ENCODE assay signal across 10 cellular contexts in the genomic region with DNA sequence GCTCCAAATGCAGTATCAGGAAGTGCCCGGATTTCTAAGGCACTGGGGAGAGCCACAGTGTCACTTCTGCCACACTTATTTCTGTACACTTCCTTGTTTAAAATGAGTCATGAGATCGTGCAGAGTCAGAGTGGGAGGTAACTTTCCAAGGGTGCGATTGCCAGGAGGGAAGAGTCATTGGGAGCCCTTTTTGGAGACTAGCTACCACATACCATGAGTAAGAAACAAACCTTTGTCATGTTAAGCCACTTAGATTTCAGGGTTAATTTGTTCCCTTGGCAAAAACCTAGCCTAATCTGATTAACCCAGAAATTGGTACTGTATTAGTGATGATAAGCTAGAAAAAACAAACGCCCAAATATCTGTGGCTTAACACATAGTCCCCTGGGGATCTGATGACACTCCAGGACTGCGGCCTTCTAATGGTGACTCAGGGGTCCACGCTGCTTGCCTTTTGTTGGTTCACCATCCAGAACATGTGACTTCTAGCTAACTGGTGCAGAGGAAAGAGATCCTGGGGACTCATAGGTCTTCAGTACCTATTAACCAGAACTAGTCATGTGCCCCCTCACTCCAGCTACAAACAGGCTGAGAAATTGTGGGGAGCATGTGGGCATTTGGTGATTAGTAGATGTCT. TPM values are rescaled to one million over a fixed set of nuclear protein-coding genes. Genes with fewer than 3 reads are reported as not detected.
DNase-seq lines count a peak whose midpoint lies in the region; ATAC-seq and TF ChIP-seq lines count a peak whose summit lies in the region.
"Had no signal": no experiment of that assay in that cellular context is flagged by ENCODE, and none has a peak within 500 bp of the region (broad histone marks: within the 10 kb centered on the region; RNA-seq: fewer than 3 reads in every experiment).

No MANE protein-coding gene starts in this region.

- H3K36me3 ChIP-seq in PC-9 (ENCODE audit: low read depth) (no peaks in the 10 kb centered on the region), upper lobe of right lung (no peaks in the 10 kb centered on the region)

- H3K9me3 Mint-ChIP-seq in WTC11 = peaks cover 13% of the 10 kb centered on the region
- H3K9me3 Mint-ChIP-seq: activated CD4-positive, alpha-beta T cell treated with anti-CD3 and anti-CD28 coated beads, Interleukin-2, amount 10 ng/mL, durations not matched to agents 24 days and 14 days had no signal

- ATAC-seq in upper lobe of right lung (peak; percentile 96), WTC11 (no peak; the same call in 1 of the 2 replicates)

- TSS peak; percentile 89 for BruUV-seq in PC-9 (replicated peaks; lab: Mats Ljungman, UMichigan)

- H3K27ac ChIP-seq in PC-9 = peak overlapping the region; percentile 97
- no peak overlapping the region for H3K27ac ChIP-seq in upper lobe of right lung
- H3K27ac ChIP-seq: 22Rv1 had no signal

- peaks cover 39% of the 10 kb centered on the region for H3K4me1 ChIP-seq in PC-9 (replicated peaks; ENCODE audit: insufficient read depth)
- H3K4me1 ChIP-seq in upper lobe of right lung = no peaks in the 10 kb centered on the region

- H3K4me3 Mint-ChIP-seq in WTC11 = no peak overlapping the region
- H3K4me3 Mint-ChIP-seq: activated CD4-positive, alpha-beta T cell treated with anti-CD3 and anti-CD28 coated beads, Interleukin-2, amount 10 ng/mL, durations not matched to agents 24 days and 14 days had no signal

- DNase-seq in DMS153 (lab: John Stamatoyannopoulos, UW) = peak; percentile 65
- DNase-seq in DMS153 treated with DMSO at 0.1 percent for 48 hours (lab: John Stamatoyannopoulos, UW; ENCODE audit: unreplicated experiment) = no peak
- peak; percentile 76 to 97 for DNase-seq in PC-9
- peak; percentile 87 to 91 for DNase-seq in foreskin fibroblast
- no peak for DNase-seq in upper lobe of right lung
- DNase-seq in activated naive CD4-positive, alpha-beta T cell (lab: John Stamatoyannopoulos, UW) = no peak
- no peak for DNase-seq in GM20000 (ENCODE audit: low spot score)
- no peak for DNase-seq in WTC11 (ENCODE audit: low spot score)
- DNase-seq: activated CD4-positive, alpha-beta T cell treated with anti-CD3 and anti-CD28 coated beads, Interleukin-2, amount 10 ng/mL, durations not matched to agents 24 days and 14 days had no signal

- no peaks in the 10 kb centered on the region; the same call in 1 of the 2 replicates for H3K27me3 Mint-ChIP-seq in WTC11 (ENCODE audit: low read depth)
- H3K27me3 Mint-ChIP-seq: activated CD4-positive, alpha-beta T cell treated with anti-CD3 and anti-CD28 coated beads, Interleukin-2, amount 10 ng/mL, durations not matched to agents 24 days and 14 days had no signal

- no peak for TF ChIP-seq CTCF in PC-9 (conservative IDR thresholded peaks at IDR 0.05)
- no peak for TF ChIP-seq CTCF in foreskin fibroblast (IDR thresholded peaks at IDR 0.05; ENCODE audit: low read depth, low read length)
- TF ChIP-seq CTCF in upper lobe of right lung (IDR thresholded peaks at IDR 0.05) = no peak
- no peak for TF ChIP-seq CTCF in GM20000 (IDR thresholded peaks at IDR 0.05; ENCODE audit: extremely low read depth, missing control alignments)
- TF ChIP-seq CTCF in WTC11 (IDR thresholded peaks at IDR 0.05) = no peak

- H3K27me3 ChIP-seq in PC-9 (ENCODE audit: insufficient read depth, low read depth) = no peaks in the 10 kb centered on the region
- H3K27me3 ChIP-seq in upper lobe of right lung = no peaks in the 10 kb centered on the region

- H4K20me1 ChIP-seq in PC-9 (ENCODE audit: insufficient read depth) = no peaks in the 10 kb centered on the region

- peaks cover 6% of the 10 kb centered on the region; the same call in 1 of the 2 replicates for H3K9me3 ChIP-seq in PC-9 (ENCODE audit: insufficient read depth, low read depth)
- no peaks in the 10 kb centered on the region for H3K9me3 ChIP-seq in upper lobe of right lung

- peak overlapping the region; percentile 69 for H2AFZ ChIP-seq in PC-9

- H3K4me3 ChIP-seq in PC-9 (no peak overlapping the region), foreskin fibroblast (ENCODE audit: low read depth in 1 of 2, low read length in 2 of 2) (no peak overlapping the region), upper lobe of right lung (no peak overlapping the region)

- H3F3A ChIP-seq in PC-9 (ENCODE audit: insufficient read depth, low read depth) = peaks cover 28% of the 10 kb centered on the region

- POLR2A ChIA-PET in PC-9 (lab: Charles Lee; ENCODE audit: unreplicated experiment) (interaction anchor here (0.6 to 0.9 kb wide), 4 partner anchors 26 to 869 kb away, joined by 3 to 20 read pairs (median 4); no protein-coding TSS in a partner anchor), WTC11 (lab: Charles Lee) (no interaction called here)

- H3K4me2 ChIP-seq in PC-9 = peak overlapping the region; percentile 62

- H3K36me3 Mint-ChIP-seq in WTC11 = no peaks in the 10 kb centered on the region

- CTCF ChIA-PET in PC-9 (lab: Charles Lee) (interaction anchor here (1.9 kb wide), 1 partner anchor 108 kb away, joined by 4 read pairs; no protein-coding TSS in a partner anchor), WTC11 (lab: Charles Lee) (no interaction called here)

- intact Hi-C loops in PC-9 (cut with micrococcal nuclease; ENCODE audit: unreplicated experiment) = loop anchor here (1.0 kb wide), 3 partner anchors 49 to 104 kb away; partner anchors contain the start of gene TLE1
- intact Hi-C loops in upper lobe of right lung (cut with DNase I) = no loop called here

- no peak overlapping the region for H3K27ac Mint-ChIP-seq in WTC11
- H3K27ac Mint-ChIP-seq: activated CD4-positive, alpha-beta T cell treated with anti-CD3 and anti-CD28 coated beads, Interleukin-2, amount 10 ng/mL, durations not matched to agents 24 days and 14 days had no signal

- no peaks in the 10 kb centered on the region for H3K9me2 ChIP-seq in PC-9 (ENCODE audit: insufficient read depth)

- H3K79me2 ChIP-seq in PC-9 (ENCODE audit: low read depth) = no peaks in the 10 kb centered on the region

- peaks cover 8% of the 10 kb centered on the region for H3K4me1 Mint-ChIP-seq in WTC11
- H3K4me1 Mint-ChIP-seq: activated CD4-positive, alpha-beta T cell treated with anti-CD3 and anti-CD28 coated beads, Interleukin-2, amount 10 ng/mL, durations not matched to agents 24 days and 14 days had no signal

TF ChIP-seq in WTC11, 78 proteins besides CTCF, POLR2A, EP300 and RAD21:
- TF ChIP-seq KAT7 (CRISPR knock-in tag; IDR thresholded peaks at IDR 0.05; ENCODE audit: borderline replicate concordance) = no peak

RNA-seq across cellular contexts. Expression of gene TLE1, which starts 48.6 kb away (rescaled TPM):
- 69.9 and 80.9 TPM in 2 replicates for total RNA-seq in PC-9 (2021)
- total RNA-seq in upper lobe of right lung = 19.2 TPM
- 93.2 to 97.7 TPM (median 93.9 TPM) in 3 replicates for total RNA-seq in WTC11 (2021)
- total RNA-seq: activated CD4-positive, alpha-beta T cell treated with anti-CD3 and anti-CD28 coated beads, Interleukin-2, amount 10 ng/mL, durations not matched to agents 24 days and 14 days had no signal

Comparison
In these comparisons a context has a peak if more than half of its experiments do, and no peak if none do; other contexts are left out.
1. DNase-seq: peak in DMS153 (single experiment), PC-9 (2 of 2) and foreskin fibroblast (2 of 2); none in DMS153 treated with DMSO at 0.1 percent for 48 hours (single experiment), upper lobe of right lung (single experiment), activated naive CD4-positive, alpha-beta T cell (0 of 4), GM20000 (single experiment) and WTC11 (single experiment).